In the genomic region with DNA sequence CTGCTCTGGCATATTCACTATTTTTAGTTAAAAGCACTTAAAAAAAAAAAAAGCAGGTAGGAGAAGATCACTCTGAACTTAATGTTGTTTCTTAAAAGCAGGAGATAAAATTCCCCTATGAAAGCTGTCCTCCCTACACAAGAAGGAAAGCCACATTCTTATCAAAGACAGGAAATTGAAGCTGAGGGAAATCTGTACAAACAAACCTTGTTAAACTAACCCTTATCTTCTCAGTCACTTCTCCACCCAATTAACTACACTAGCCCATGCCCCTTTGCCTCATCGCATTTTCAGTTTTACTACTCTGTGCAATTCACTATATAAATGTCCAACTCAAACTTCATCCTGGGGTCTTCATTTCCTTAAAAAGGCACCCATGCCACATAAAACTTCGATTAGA, we compare ENCODE assay signal across 20 cellular contexts.
"Had no signal": no experiment of that assay in that cellular context is flagged by ENCODE, and none has a peak within 500 bp of the region (broad histone marks: within the 10 kb centered on the region; RNA-seq: fewer than 3 reads in every experiment).

No MANE protein-coding gene starts in this region.

- DNase-seq: activated CD4-positive, alpha-beta T cell treated with anti-CD3 and anti-CD28 coated beads for 48 hours; activated CD8-positive, alpha-beta memory T cell treated with anti-CD3 and anti-CD28 coated beads, Interleukin-2, amount 50 U/mL, for 48 hours; activated CD8-positive, alpha-beta T cell treated with anti-CD3 and anti-CD28 coated beads for 36 hours; activated gamma-delta T cell treated with Interleukin-2 at 50 U/mL for 16 hours; amygdala; body of pancreas; caudate nucleus; colonic mucosa; foreskin keratinocyte; lower lobe of right lung; midbrain; nucleus accumbens; posterior cingulate gyrus; stimulated activated CD4-positive, alpha-beta T cell treated with anti-CD3 and anti-CD28 coated beads, Interleukin-15, amount 100 ng/mL, for 24 hours; stimulated activated CD4-positive, alpha-beta T cell treated with anti-CD3 and anti-CD28 coated beads, Interleukin-4, amount 100 ng/mL, for 1 hour; stimulated activated naive CD8-positive, alpha-beta T cell treated with anti-CD3 and anti-CD28 coated beads, Interleukin-15, Interleukin-2, amounts not matched to agents 100 U/mL and 50 U/mL, for 24 hours; T1000; trophoblast cell had no signal

- H3K27ac Mint-ChIP-seq: activated CD8-positive, alpha-beta T cell treated with anti-CD3 and anti-CD28 coated beads for 36 hours; activated naive CD8-positive, alpha-beta T cell; WTC11 had no signal

- H3K4me3 Mint-ChIP-seq: activated CD8-positive, alpha-beta T cell treated with anti-CD3 and anti-CD28 coated beads for 36 hours; activated naive CD8-positive, alpha-beta T cell; WTC11 had no signal

- H3K4me3 ChIP-seq: body of pancreas, colonic mucosa, lower lobe of right lung had no signal

- H3K27ac ChIP-seq: body of pancreas, colonic mucosa, foreskin keratinocyte, lower lobe of right lung had no signal

- H3K36me3 ChIP-seq: colonic mucosa, lower lobe of right lung had no signal

- H3K9me3 ChIP-seq: body of pancreas, colonic mucosa, lower lobe of right lung had no signal

- H3K27me3 ChIP-seq: body of pancreas, colonic mucosa, foreskin keratinocyte had no signal

- H3K9me3 Mint-ChIP-seq: activated CD8-positive, alpha-beta T cell treated with anti-CD3 and anti-CD28 coated beads for 36 hours; WTC11 had no signal

- ATAC-seq: activated CD8-positive, alpha-beta T cell treated with anti-CD3 and anti-CD28 coated beads for 36 hours; body of pancreas; foreskin keratinocyte; lower lobe of right lung; stimulated activated naive CD8-positive, alpha-beta T cell treated with anti-CD3 and anti-CD28 coated beads, Interleukin-15, Interleukin-2, amounts not matched to agents 100 U/mL and 50 U/mL, for 24 hours; WTC11 had no signal

- H3K36me3 Mint-ChIP-seq: activated naive CD8-positive, alpha-beta T cell; WTC11 had no signal

- H3K27me3 Mint-ChIP-seq: activated CD8-positive, alpha-beta T cell treated with anti-CD3 and anti-CD28 coated beads for 36 hours; activated naive CD8-positive, alpha-beta T cell had no signal
